In genomic region chr2:225064362-225064761, GRCh38 we compare ENCODE assay signal across 22 cellular contexts. TPM values are rescaled to one million over a fixed set of nuclear protein-coding genes. Genes with fewer than 3 reads are reported as not detected.
DNase-seq lines count a peak whose midpoint lies in the region; ATAC-seq, FAIRE-seq and TF ChIP-seq lines count a peak whose summit lies in the region.
"Had no signal": no experiment of that assay in that cellular context is flagged by ENCODE, and none has a peak within 500 bp of the region (broad histone marks: within the 10 kb centered on the region; RNA-seq: fewer than 3 reads in every experiment).

No MANE protein-coding gene starts in this region.

- H3K36me3 ChIP-seq in small intestine (ENCODE audit: control insufficient read depth in 2 of 2, insufficient read depth in 2 of 2, low read length in 2 of 2), result no peaks in the 10 kb centered on the region
- H3K36me3 ChIP-seq: left ventricle myocardium inferior, neutrophil, vagina, WERI-Rb-1 had no signal

- CTCF ChIA-PET in activated CD8-positive, alpha-beta memory T cell treated with anti-CD3 and anti-CD28 coated beads, Interleukin-2, amount 10 ng/mL, durations not matched to agents 7 days and 5 days (lab: Charles Lee), result no interaction called here

- no peaks in the 10 kb centered on the region for H3K4me1 ChIP-seq in small intestine (ENCODE audit: control insufficient read depth in 2 of 2, insufficient read depth in 1 of 2, low read depth in 1 of 2, low read length in 1 of 2)
- H3K4me1 ChIP-seq: body of pancreas, left ventricle myocardium inferior, vagina had no signal

- H3K27ac Mint-ChIP-seq in activated CD8-positive, alpha-beta memory T cell treated with anti-CD3 and anti-CD28 coated beads, Interleukin-2, amount 10 ng/mL, durations not matched to agents 7 days and 5 days, result peak overlapping the region; percentile 39
- peak overlapping the region; percentile 74 for H3K27ac Mint-ChIP-seq in activated naive CD8-positive, alpha-beta T cell
- H3K27ac Mint-ChIP-seq: activated naive CD4-positive, alpha-beta T cell treated with anti-CD3 and anti-CD28 coated beads for 36 hours; endodermal cell had no signal

- WGBS in small intestine, 3 donors, result 30 to 60% (median 41%) methylated on average over 2 of the region's 2 CpGs

- H3K4me3 Mint-ChIP-seq in activated CD8-positive, alpha-beta memory T cell treated with anti-CD3 and anti-CD28 coated beads, Interleukin-2, amount 10 ng/mL, durations not matched to agents 7 days and 5 days, result no peak overlapping the region
- peak overlapping the region; percentile 6 for H3K4me3 Mint-ChIP-seq in activated naive CD8-positive, alpha-beta T cell
- H3K4me3 Mint-ChIP-seq: activated naive CD4-positive, alpha-beta T cell treated with anti-CD3 and anti-CD28 coated beads for 36 hours; endodermal cell had no signal

- no peak for TF ChIP-seq CTCF in omental fat pad (IDR thresholded peaks at IDR 0.05)

- no peaks in the 10 kb centered on the region for H3K9me3 ChIP-seq in small intestine (ENCODE audit: control insufficient read depth, low read depth)
- H3K9me3 ChIP-seq: neutrophil, vagina had no signal

- H3K4me1 Mint-ChIP-seq in activated CD8-positive, alpha-beta memory T cell treated with anti-CD3 and anti-CD28 coated beads, Interleukin-2, amount 10 ng/mL, durations not matched to agents 7 days and 5 days, result peaks cover 24% of the 10 kb centered on the region
- H3K4me1 Mint-ChIP-seq in activated naive CD8-positive, alpha-beta T cell (ENCODE audit: low read depth), result peaks cover 49% of the 10 kb centered on the region
- H3K4me1 Mint-ChIP-seq: endodermal cell had no signal

- peaks cover 23% of the 10 kb centered on the region for H3K36me3 Mint-ChIP-seq in activated CD8-positive, alpha-beta memory T cell treated with anti-CD3 and anti-CD28 coated beads, Interleukin-2, amount 10 ng/mL, durations not matched to agents 7 days and 5 days
- H3K36me3 Mint-ChIP-seq in activated naive CD8-positive, alpha-beta T cell, result peaks cover 9% of the 10 kb centered on the region

- no peak for FAIRE-seq in small intestine (lab: Jason Lieb, UNC)
- FAIRE-seq: colon had no signal

- no peak overlapping the region for H3K4me3 ChIP-seq in small intestine (ENCODE audit: low read depth in 1 of 2, low read length in 2 of 2)
- H3K4me3 ChIP-seq: body of pancreas, GM23248, left ventricle myocardium inferior, vagina had no signal

- TF ChIP-seq POLR2A in GM18505 (IDR thresholded peaks at IDR 0.05; ENCODE audit: borderline replicate concordance, extremely low read depth, insufficient read depth, insufficient read length), result no peak

- no peaks in the 10 kb centered on the region for H3K27me3 ChIP-seq in small intestine (ENCODE audit: control insufficient read depth in 2 of 2, insufficient read depth in 2 of 2, low read length in 2 of 2)
- H3K27me3 ChIP-seq: body of pancreas, neutrophil, vagina had no signal

- peaks cover 6% of the 10 kb centered on the region for H3K9me3 Mint-ChIP-seq in activated CD8-positive, alpha-beta memory T cell treated with anti-CD3 and anti-CD28 coated beads, Interleukin-2, amount 10 ng/mL, durations not matched to agents 7 days and 5 days (ENCODE audit: low read depth)
- H3K9me3 Mint-ChIP-seq in activated naive CD8-positive, alpha-beta T cell (ENCODE audit: low read depth), result peaks cover 22% of the 10 kb centered on the region

- peak; percentile 74 for ATAC-seq in activated CD8-positive, alpha-beta memory T cell treated with anti-CD3 and anti-CD28 coated beads, Interleukin-2, amount 10 ng/mL, durations not matched to agents 7 days and 5 days
- ATAC-seq in HG03097 (IDR thresholded peaks at IDR 0.05; ENCODE audit: low FRiP score, unreplicated experiment) (peak; percentile 63), GM18858 (IDR thresholded peaks at IDR 0.05; ENCODE audit: unreplicated experiment) (no peak), omental fat pad (ENCODE audit: low FRiP score) (no peak), GM18505 (IDR thresholded peaks at IDR 0.05; ENCODE audit: unreplicated experiment) (no peak)
- ATAC-seq: body of pancreas, Right ventricle myocardium inferior had no signal

- no peak overlapping the region for H3K27ac ChIP-seq in small intestine (ENCODE audit: low read depth in 1 of 2, low read length in 1 of 2)
- H3K27ac ChIP-seq: body of pancreas, GM23248, left ventricle myocardium inferior, neutrophil, vagina, WERI-Rb-1 had no signal

- no peaks in the 10 kb centered on the region for H3K27me3 Mint-ChIP-seq in activated CD8-positive, alpha-beta memory T cell treated with anti-CD3 and anti-CD28 coated beads, Interleukin-2, amount 10 ng/mL, durations not matched to agents 7 days and 5 days
- H3K27me3 Mint-ChIP-seq in activated naive CD8-positive, alpha-beta T cell, result no peaks in the 10 kb centered on the region

- no peak for DNase-seq in activated CD8-positive, alpha-beta memory T cell treated with anti-CD3 and anti-CD28 coated beads, Interleukin-2, amount 10 ng/mL, durations not matched to agents 7 days and 5 days
- no peak for DNase-seq in activated CD8-positive, alpha-beta memory T cell treated with anti-CD3 and anti-CD28 coated beads, Interleukin-2, amount 50 U/mL, for 48 hours
- DNase-seq in small intestine (peak; percentile 17), omental fat pad (ENCODE audit: low spot score) (no peak)
- DNase-seq: activated naive CD4-positive, alpha-beta T cell treated with anti-CD3 and anti-CD28 coated beads for 36 hours; body of pancreas; DMS79; endodermal cell; GM23248; head of caudate nucleus; left ventricle myocardium inferior; NCI-H1417; NCI-H526 treated with DMSO at 0.1 percent for 48 hours; WERI-Rb-1 had no signal

RNA-seq across cellular contexts. Expression of gene DOCK10, which starts 22.1 kb away (rescaled TPM):
- total RNA-seq in activated CD8-positive, alpha-beta memory T cell treated with anti-CD3 and anti-CD28 coated beads, Interleukin-2, amount 10 ng/mL, durations not matched to agents 7 days and 5 days, result 100 to 1,000 TPM; 251 to 271 TPM
- 1 to 10 TPM; 2.3 to 4.3 (median 2.7) TPM for polyA plus RNA-seq in small intestine
- 10 to 100 TPM; 11.9 to 42.0 (median 17.9) TPM for total RNA-seq in omental fat pad

Comparison
In these comparisons a context has a peak if more than half of its experiments do, and no peak if none do; other contexts are left out.
1. ATAC-seq: peak in activated CD8-positive, alpha-beta memory T cell treated with anti-CD3 and anti-CD28 coated beads, Interleukin-2, amount 10 ng/mL, durations not matched to agents 7 days and 5 days (single experiment) and HG03097 (single experiment); none in GM18858 (single experiment), omental fat pad (single experiment) and GM18505 (single experiment).
2. RNA of gene DOCK10, which starts 22.1 kb away (total RNA-seq): 251 to 271 TPM in activated CD8-positive, alpha-beta memory T cell treated with anti-CD3 and anti-CD28 coated beads, Interleukin-2, amount 10 ng/mL, durations not matched to agents 7 days and 5 days; 11.9 to 42.0 TPM in omental fat pad; every median in the first group is over 4 times any median in the second.